2 cellular contexts compared by ENCODE assay signal in the genomic region with DNA sequence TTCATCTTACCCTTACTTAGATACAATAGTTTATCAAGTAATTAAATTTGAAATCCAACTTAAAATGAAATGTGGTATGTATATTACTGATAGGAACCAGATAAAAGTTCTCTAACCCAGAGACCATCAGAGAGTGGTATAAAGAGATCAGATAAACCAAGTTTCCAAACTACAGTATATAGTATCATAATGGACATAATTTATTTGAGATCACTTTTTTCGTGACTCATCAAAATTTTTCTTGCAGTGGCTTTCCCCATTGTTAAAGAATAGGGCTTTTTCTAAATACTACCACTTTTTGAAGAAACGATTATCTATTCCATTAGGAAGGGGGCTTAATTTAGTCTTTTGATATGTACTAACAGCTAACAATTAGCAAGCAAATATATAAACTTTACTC.
TF ChIP-seq lines count a peak whose summit lies in the region.

No MANE protein-coding gene starts in this region.

TF ChIP-seq in A549, 52 proteins besides CTCF, POLR2A, EP300 and RAD21:
- TF ChIP-seq SMC3 (IDR thresholded peaks at IDR 0.05) (no peak), RCOR1 (IDR thresholded peaks at IDR 0.05; ENCODE audit: low read depth, low read length) (no peak), NFE2L2 (conservative IDR thresholded peaks at IDR 0.05; ENCODE audit: low read length) (peak; percentile 55), ZNF302 (CRISPR knock-in tag; IDR thresholded peaks at IDR 0.05) (no peak), FOSL2 (IDR thresholded peaks at IDR 0.05) (no peak), FOSL2 (CRISPR knock-in tag; IDR thresholded peaks at IDR 0.05) (peak; percentile 37; the same call in 1 of the 2 replicates), MAFK (IDR thresholded peaks at IDR 0.05; ENCODE audit: partially characterized antibody) (peak; percentile 76)
- TF ChIP-seq, protein P1, sequence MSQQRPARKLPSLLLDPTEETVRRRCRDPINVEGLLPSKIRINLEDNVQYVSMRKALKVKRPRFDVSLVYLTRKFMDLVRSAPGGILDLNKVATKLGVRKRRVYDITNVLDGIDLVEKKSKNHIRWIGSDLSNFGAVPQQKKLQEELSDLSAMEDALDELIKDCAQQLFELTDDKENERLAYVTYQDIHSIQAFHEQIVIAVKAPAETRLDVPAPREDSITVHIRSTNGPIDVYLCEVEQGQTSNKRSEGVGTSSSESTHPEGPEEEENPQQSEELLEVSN (IDR thresholded peaks at IDR 0.05; ENCODE audit: borderline replicate concordance, low read depth): no peak

TF ChIP-seq in K562, 482 proteins besides CTCF, POLR2A, EP300 and RAD21:
- peak; percentile 57; the same call in 1 of the 2 replicates for TF ChIP-seq NFE2L1 (tag; IDR thresholded peaks at IDR 0.05; ENCODE audit: borderline replicate concordance, low read depth)
- no peak for TF ChIP-seq SRSF7 (optimal IDR thresholded peaks at IDR 0.05; ENCODE audit: low read depth, low read length)
- no peak for TF ChIP-seq FOXM1 (IDR thresholded peaks at IDR 0.05; ENCODE audit: low read depth)
- TF ChIP-seq FOXM1 (CRISPR knock-in tag; IDR thresholded peaks at IDR 0.05; ENCODE audit: low read depth): no peak
- peak; percentile 35; the same call in 1 of the 2 replicates for TF ChIP-seq MAFG (tag; conservative IDR thresholded peaks at IDR 0.05)
- peak; percentile 53; the same call in 1 of the 2 replicates for TF ChIP-seq C11orf30 (IDR thresholded peaks at IDR 0.05; ENCODE audit: low read depth)
- TF ChIP-seq ZNF316 (IDR thresholded peaks at IDR 0.05): 0 out of 2 replicates have a peak, but pooled peaks have one; percentile 30
